Comparison of ENCODE assay signal across 8 cellular contexts in the genomic region with DNA sequence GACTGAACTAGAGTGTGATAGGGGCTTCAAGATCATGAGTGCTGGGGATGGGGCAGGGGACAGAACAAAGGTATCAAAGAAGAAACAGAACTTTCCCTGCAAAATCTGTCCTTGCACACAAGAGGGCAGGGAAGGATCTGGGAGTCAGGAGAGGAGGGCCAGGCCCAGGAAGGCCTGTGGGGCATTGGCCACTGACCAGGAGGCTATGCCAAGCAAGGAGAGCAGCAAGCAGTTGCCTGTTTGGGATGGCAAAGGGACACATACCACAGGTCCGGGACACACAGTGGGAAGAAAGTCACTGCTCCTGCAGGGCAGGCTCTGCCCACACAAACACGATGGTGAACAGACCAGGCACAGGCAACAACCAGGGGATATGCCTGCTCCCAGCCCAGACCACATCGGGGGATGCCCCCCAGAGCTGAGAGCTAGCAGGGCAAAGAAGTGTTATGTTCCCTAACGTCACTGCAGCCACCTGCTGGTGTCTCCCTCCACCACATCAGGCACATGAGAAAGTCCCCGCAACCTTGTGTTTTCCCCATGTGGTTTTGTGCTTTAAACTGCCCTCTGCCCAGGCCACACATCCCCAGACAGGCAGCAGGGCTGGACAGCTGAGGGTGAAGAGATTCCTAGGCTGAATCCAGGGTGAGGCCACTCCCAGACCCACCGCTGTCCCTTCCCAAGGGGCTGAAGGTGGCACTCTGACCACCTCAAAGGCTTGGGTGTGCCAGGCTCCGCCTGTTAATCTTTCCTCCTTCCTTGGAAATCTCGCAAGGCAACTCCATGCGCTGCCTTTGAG. TPM values are rescaled to one million over a fixed set of nuclear protein-coding genes. Genes with fewer than 3 reads are reported as not detected.
DNase-seq lines count a peak whose midpoint lies in the region; ATAC-seq and FAIRE-seq lines count a peak whose summit lies in the region.

No MANE protein-coding gene starts in this region.

- no peaks in the 10 kb centered on the region for H3K79me2 ChIP-seq in trophoblast cell (ENCODE audit: control insufficient read depth, insufficient read depth, low read length, poor library complexity)

- ATAC-seq in GM18498 (IDR thresholded peaks at IDR 0.05; ENCODE audit: unreplicated experiment) (peak; percentile 78), GM21367 (IDR thresholded peaks at IDR 0.05; ENCODE audit: unreplicated experiment) (peak; percentile 72), HG03457 (IDR thresholded peaks at IDR 0.05; ENCODE audit: unreplicated experiment) (peak; percentile 85), left cardiac atrium (no peak)

- H4K12ac ChIP-seq in trophoblast cell (ENCODE audit: low read depth, low read length) = no peak overlapping the region

- no peaks in the 10 kb centered on the region for H3K27me3 ChIP-seq in trophoblast cell (ENCODE audit: insufficient read depth, low read length)

- FAIRE-seq in HTR-8/SVneo (lab: Jason Lieb, UNC) = no peak

- no peak overlapping the region for H2BK5ac ChIP-seq in trophoblast cell (ENCODE audit: low read depth, low read length, poor library complexity)

- H3K9me3 ChIP-seq in trophoblast cell (ENCODE audit: insufficient read depth, low read depth, low read length) = no peaks in the 10 kb centered on the region

- no peak overlapping the region for H3K4ac ChIP-seq in trophoblast cell (ENCODE audit: low read depth, low read length)

- H3K27ac ChIP-seq in trophoblast cell (ENCODE audit: low read depth, low read length) = no peak overlapping the region

- H4K91ac ChIP-seq in trophoblast cell (ENCODE audit: low read depth, low read length) = no peak overlapping the region

- H3K9ac ChIP-seq in trophoblast cell (ENCODE audit: low read length) = no peak overlapping the region

- no peak overlapping the region for H3K4me2 ChIP-seq in trophoblast cell (ENCODE audit: low read length)

- WGBS in trophoblast cell (ENCODE audit: extremely low coverage, insufficient coverage, insufficient read length) = no CpG with 5 or more reads among the region's 9 CpGs

- no peak overlapping the region for H2AFZ ChIP-seq in trophoblast cell (ENCODE audit: insufficient read depth, low read length, poor library complexity)

- H2BK120ac ChIP-seq in trophoblast cell (ENCODE audit: insufficient read depth, low read length, poor library complexity) = no peak overlapping the region

- no peak overlapping the region for H2AK5ac ChIP-seq in trophoblast cell (ENCODE audit: low read length)

- H3K79me1 ChIP-seq in trophoblast cell (ENCODE audit: low read length) = peaks cover 2% of the 10 kb centered on the region

- no peak overlapping the region for H3K18ac ChIP-seq in trophoblast cell (ENCODE audit: low read length)

- H3K36me3 ChIP-seq in trophoblast cell (ENCODE audit: control insufficient read depth in 1 of 2, insufficient read depth in 2 of 2, low read length in 2 of 2) = no peaks in the 10 kb centered on the region

- no peak overlapping the region for H4K8ac ChIP-seq in trophoblast cell (ENCODE audit: low read depth, low read length)

- no peak overlapping the region for H3K14ac ChIP-seq in trophoblast cell (ENCODE audit: low read length)

- intact Hi-C loops in left cardiac atrium (cut with DNase I) = loop anchor here (2.0 to 10.0 kb wide), 4 partner anchors 73 to 255 kb away; a partner anchor contains a TSS

- H3K23ac ChIP-seq in trophoblast cell (ENCODE audit: low read length) = no peak overlapping the region

- no peak overlapping the region for H3K4me3 ChIP-seq in trophoblast cell (ENCODE audit: low read depth, low read length)

- H2BK12ac ChIP-seq in trophoblast cell (ENCODE audit: low read length) = no peak overlapping the region

- DNase-seq in left cardiac atrium (peak; percentile 2), DMS153 (lab: John Stamatoyannopoulos, UW) (no peak), HTR-8/SVneo (ENCODE audit: insufficient read length, low spot score) (no peak), trophoblast cell (no peak), NCI-H1105 (lab: John Stamatoyannopoulos, UW) (no peak)

- no peaks in the 10 kb centered on the region for H3K4me1 ChIP-seq in trophoblast cell (ENCODE audit: control insufficient read depth in 1 of 2, insufficient read depth in 2 of 2, low read length in 2 of 2)

RNA-seq across cellular contexts. Expression of a gene that starts 53.6 kb away (rescaled TPM):
- total RNA-seq in left cardiac atrium = 1 to 10 TPM in 1 of 2 donors, under 1 TPM in 1; 0.94 to 1.0 TPM
- 0.44 and 0.56 TPM in 2 replicates for polyA plus RNA-seq in trophoblast cell (2013)

Comparison
In these comparisons a context has a peak if more than half of its experiments do, and no peak if none do; other contexts are left out.
1. ATAC-seq: peak in GM18498 (single experiment), GM21367 (single experiment) and HG03457 (single experiment); none in left cardiac atrium (0 of 2).